ENCODE assay signal across 29 cellular contexts in genomic region chr3:622314-622713, GRCh38.
"Had no signal": no experiment of that assay in that cellular context is flagged by ENCODE, and none has a peak within 500 bp of the region (broad histone marks: within the 10 kb centered on the region; RNA-seq: fewer than 3 reads in every experiment).

No MANE protein-coding gene starts in this region.

- H3K27ac ChIP-seq: ascending aorta, cardiac muscle cell, VCaP had no signal

- H3K36me3 ChIP-seq: ascending aorta, cardiac muscle cell had no signal

- DNase-seq: activated B cell treated with CpG ODN at 0.5 μM for 24 hours; activated CD4-positive, alpha-beta memory T cell treated with anti-CD3 and anti-CD28 coated beads for 36 hours; activated CD4-positive, alpha-beta T cell treated with anti-CD3 and anti-CD28 coated beads for 4 hours; activated CD4-positive, alpha-beta T cell treated with anti-CD3 and anti-CD28 coated beads, Interleukin-2, amount 10 ng/mL, durations not matched to agents 24 days and 14 days; activated CD4-positive, alpha-beta T cell treated with anti-CD3 and anti-CD28 coated beads, Interleukin-2, amount 50 U/mL, for 1 hour; activated CD4-positive, alpha-beta T cell treated with anti-CD3 and anti-CD28 coated beads, Interleukin-2, amount 50 U/mL, for 4 hours; activated CD4-positive, CD25-positive, alpha-beta regulatory T cell treated with anti-CD3 and anti-CD28 coated beads, Interleukin-2, amount 50 U/mL, for 72 hours; activated CD8-positive, alpha-beta memory T cell treated with anti-CD3 and anti-CD28 coated beads, Interleukin-2, amount 10 ng/mL, durations not matched to agents 7 days and 5 days; activated CD8-positive, alpha-beta memory T cell treated with anti-CD3 and anti-CD28 coated beads, Interleukin-2, amount 50 U/mL, for 48 hours; activated CD8-positive, alpha-beta T cell treated with anti-CD3 and anti-CD28 coated beads for 36 hours; activated effector memory CD4-positive, alpha-beta T cell treated with Interleukin-2 at 50 U/mL for 16 hours; activated gamma-delta T cell; activated naive CD4-positive, alpha-beta T cell treated with anti-CD3 and anti-CD28 coated beads, Interleukin-2, amount 10 ng/mL, durations not matched to agents 7 days and 5 days; activated naive CD4-positive, alpha-beta T cell treated with Interleukin-2 at 50 U/mL for 16 hours; activated naive CD8-positive, alpha-beta T cell treated with anti-CD3 and anti-CD28 coated beads, Interleukin-2, amount 10 ng/mL, durations not matched to agents 7 days and 5 days; activated naive CD8-positive, alpha-beta T cell treated with anti-CD3 and anti-CD28 coated beads, Interleukin-2, amount 50 U/mL, for 24 hours; activated T-cell treated with anti-CD3 and anti-CD28 coated beads, Interleukin-2, amount 50 U/mL, for 24 hours; activated T-cell treated with anti-CD3 and anti-CD28 coated beads, Interleukin-2, amount 50 U/mL, for 48 hours; amygdala; anterior cingulate cortex; caudate nucleus; cerebellar nuclear complex; T-helper 2 cell; T-helper 9 cell had no signal

- H3K27me3 ChIP-seq: ascending aorta, cardiac muscle cell had no signal

- H3K9me3 ChIP-seq: ascending aorta had no signal

- H3K4me3 ChIP-seq: ascending aorta, cardiac muscle cell had no signal

- FAIRE-seq: bronchial epithelial cell, TTC549 had no signal

- ATAC-seq: activated CD8-positive, alpha-beta memory T cell treated with anti-CD3 and anti-CD28 coated beads, Interleukin-2, amount 10 ng/mL, durations not matched to agents 7 days and 5 days; activated CD8-positive, alpha-beta T cell treated with anti-CD3 and anti-CD28 coated beads for 36 hours; activated naive CD8-positive, alpha-beta T cell treated with anti-CD3 and anti-CD28 coated beads, Interleukin-2, amount 50 U/mL, for 24 hours had no signal

- H3K4me1 ChIP-seq: ascending aorta had no signal
